ENCODE assay signal across 2 cellular contexts in the genomic region with DNA sequence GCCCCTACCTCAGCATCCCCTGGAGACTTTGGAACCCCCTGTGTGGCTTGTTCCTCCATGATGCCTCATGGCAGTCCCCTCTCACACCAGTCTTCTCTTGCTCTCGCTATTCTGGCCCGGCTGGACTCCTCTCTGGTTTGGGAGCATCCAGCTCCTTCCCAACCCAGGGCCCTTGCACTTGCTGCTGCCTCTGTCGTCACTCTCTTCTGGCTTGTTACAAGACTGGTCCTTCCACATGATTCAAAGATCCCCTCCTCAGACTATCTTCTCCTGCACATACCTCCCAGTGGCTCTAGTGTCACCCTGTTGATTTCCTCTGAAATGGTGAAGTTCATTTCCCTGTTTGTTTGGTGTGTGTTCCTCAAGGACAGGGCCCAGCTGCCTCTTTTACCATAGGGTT.
TF ChIP-seq lines count a peak whose summit lies in the region.

No MANE protein-coding gene starts in this region.

TF ChIP-seq in IMR-90, 13 proteins besides CTCF, POLR2A, EP300 and RAD21:
- TF ChIP-seq SMC3 (IDR thresholded peaks at IDR 0.05; ENCODE audit: low read depth, low read length) (no peak), CEBPB (IDR thresholded peaks at IDR 0.05; ENCODE audit: low read depth, low read length) (no peak), CHD1 (IDR thresholded peaks at IDR 0.05; ENCODE audit: low read depth, low read length) (no peak), FOS (IDR thresholded peaks at IDR 0.05; ENCODE audit: low read depth, low read length) (no peak), RCOR1 (IDR thresholded peaks at IDR 0.05; ENCODE audit: insufficient replicate concordance, low read length) (no peak), RFX5 (IDR thresholded peaks at IDR 0.05; ENCODE audit: low read depth, low read length) (no peak), MAFK (IDR thresholded peaks at IDR 0.05; ENCODE audit: low read depth, low read length) (no peak), MAZ (IDR thresholded peaks at IDR 0.05; ENCODE audit: borderline replicate concordance, low read depth, low read length) (no peak), MXI1 (IDR thresholded peaks at IDR 0.05; ENCODE audit: borderline replicate concordance, low read depth, low read length) (no peak), BHLHE40 (IDR thresholded peaks at IDR 0.05; ENCODE audit: low read depth, low read length) (no peak), NFE2L2 (IDR thresholded peaks at IDR 0.05; ENCODE audit: low read depth, low read length) (no peak)
- TF ChIP-seq, protein P1, sequence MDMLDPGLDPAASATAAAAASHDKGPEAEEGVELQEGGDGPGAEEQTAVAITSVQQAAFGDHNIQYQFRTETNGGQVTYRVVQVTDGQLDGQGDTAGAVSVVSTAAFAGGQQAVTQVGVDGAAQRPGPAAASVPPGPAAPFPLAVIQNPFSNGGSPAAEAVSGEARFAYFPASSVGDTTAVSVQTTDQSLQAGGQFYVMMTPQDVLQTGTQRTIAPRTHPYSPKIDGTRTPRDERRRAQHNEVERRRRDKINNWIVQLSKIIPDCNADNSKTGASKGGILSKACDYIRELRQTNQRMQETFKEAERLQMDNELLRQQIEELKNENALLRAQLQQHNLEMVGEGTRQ (IDR thresholded peaks at IDR 0.05; ENCODE audit: low read depth, low read length), result no peak
- TF ChIP-seq, protein P2, sequence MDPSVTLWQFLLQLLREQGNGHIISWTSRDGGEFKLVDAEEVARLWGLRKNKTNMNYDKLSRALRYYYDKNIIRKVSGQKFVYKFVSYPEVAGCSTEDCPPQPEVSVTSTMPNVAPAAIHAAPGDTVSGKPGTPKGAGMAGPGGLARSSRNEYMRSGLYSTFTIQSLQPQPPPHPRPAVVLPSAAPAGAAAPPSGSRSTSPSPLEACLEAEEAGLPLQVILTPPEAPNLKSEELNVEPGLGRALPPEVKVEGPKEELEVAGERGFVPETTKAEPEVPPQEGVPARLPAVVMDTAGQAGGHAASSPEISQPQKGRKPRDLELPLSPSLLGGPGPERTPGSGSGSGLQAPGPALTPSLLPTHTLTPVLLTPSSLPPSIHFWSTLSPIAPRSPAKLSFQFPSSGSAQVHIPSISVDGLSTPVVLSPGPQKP (IDR thresholded peaks at IDR 0.05; ENCODE audit: borderline replicate concordance, low read depth, low read length), result no peak
TF ChIP-seq in IMR-90: peak in this region for 0.

TF ChIP-seq in H1, 55 proteins besides CTCF, POLR2A, EP300 and RAD21:
- TF ChIP-seq HDAC2 (IDR thresholded peaks at IDR 0.05; ENCODE audit: borderline replicate concordance in 1 of 2, low read depth in 2 of 2, low read length in 2 of 2), result no peak
